9 cellular contexts compared by ENCODE assay signal in genomic region chr6:53956068-53956711, GRCh38.
DNase-seq lines count a peak whose midpoint lies in the region; ATAC-seq and TF ChIP-seq lines count a peak whose summit lies in the region.
"Had no signal": no experiment of that assay in that cellular context is flagged by ENCODE, and none has a peak within 500 bp of the region (broad histone marks: within the 10 kb centered on the region; RNA-seq: fewer than 3 reads in every experiment).

No MANE protein-coding gene starts in this region.

- H3K4me1 Mint-ChIP-seq in type B pancreatic cell (ENCODE audit: unreplicated experiment), result peaks cover 7% of the 10 kb centered on the region

- H2BK5ac ChIP-seq in IMR-90 (ENCODE audit: low read depth, low read length, poor library complexity, severe bottlenecking), result no peak overlapping the region

- H3K4me3 ChIP-seq in IMR-90 (ENCODE audit: insufficient read depth, low read depth, low read length) (no peak overlapping the region), OCI-LY3 (ENCODE audit: low read length) (peak overlapping the region; percentile 62), coronary artery (no peak overlapping the region)

- H3K27ac Mint-ChIP-seq in type B pancreatic cell, result peak overlapping the region; percentile 80
- H3K27ac Mint-ChIP-seq: T-helper 1 cell treated with Interleukin-12 subunit alpha and Interleukin-12 subunit beta and Interleukin-4 antibody, amounts not matched to agents 30 μg/mL and 1 μg/mL, for 36 hours had no signal

- peak overlapping the region in 1 of 2 experiments; percentile 42; a peak in 1 of 4 replicates for H4K8ac ChIP-seq in IMR-90 (ENCODE audit: low read depth in 2 of 2, low read length in 2 of 2)

- no TSS peak for BruUV-seq in IMR-90 (replicated peaks; lab: Mats Ljungman, UMichigan)

- H3K4me3 Mint-ChIP-seq in type B pancreatic cell, result peak overlapping the region; percentile 51
- H3K4me3 Mint-ChIP-seq: T-helper 1 cell treated with Interleukin-12 subunit alpha and Interleukin-12 subunit beta and Interleukin-4 antibody, amounts not matched to agents 30 μg/mL and 1 μg/mL, for 36 hours had no signal

- intact Hi-C loops in IMR-90 (cut with micrococcal nuclease), result loop anchor here (1.0 to 5.0 kb wide), 3 partner anchors 162 to 444 kb away; no protein-coding TSS in a partner anchor

- no peaks in the 10 kb centered on the region for H3K79me2 ChIP-seq in OCI-LY3 (ENCODE audit: low read length)

- POLR2A ChIA-PET in IMR-90 (lab: Charles Lee; ENCODE audit: unreplicated experiment), result interaction anchor here (0.8 kb wide), 1 partner anchor 162 kb away, joined by 3 read pairs; no protein-coding TSS in a partner anchor

- TF ChIP-seq RAD21 in IMR-90 (IDR thresholded peaks at IDR 0.05; ENCODE audit: low read length), result peak; percentile 89

- no peak overlapping the region for H4K5ac ChIP-seq in IMR-90 (ENCODE audit: low read depth, low read length)

- H3K36me3 ChIP-seq in IMR-90 (ENCODE audit: control insufficient read depth, insufficient read depth, low read length) (no peaks in the 10 kb centered on the region), OCI-LY3 (replicated peaks; ENCODE audit: low read depth, low read length) (no peaks in the 10 kb centered on the region)

- H4K20me1 ChIP-seq in IMR-90 (ENCODE audit: insufficient read depth, low read length) (no peaks in the 10 kb centered on the region), OCI-LY3 (ENCODE audit: insufficient read depth, low read length) (no peaks in the 10 kb centered on the region)

- H3K36me3 Mint-ChIP-seq in type B pancreatic cell, result no peaks in the 10 kb centered on the region

- H2AK9ac ChIP-seq in IMR-90 (replicated peaks; ENCODE audit: low read depth, low read length, poor library complexity), result no peak overlapping the region

- no peak overlapping the region for H3K27ac ChIP-seq in IMR-90 (ENCODE audit: insufficient read depth, low read length)
- no peak overlapping the region for H3K27ac ChIP-seq in OCI-LY3 (ENCODE audit: low read length)
- no peak overlapping the region for H3K27ac ChIP-seq in coronary artery

- peak; percentile 83 for TF ChIP-seq CTCF in IMR-90 (conservative IDR thresholded peaks at IDR 0.05; ENCODE audit: low read depth, low read length)
- TF ChIP-seq CTCF in OCI-LY3 (IDR thresholded peaks at IDR 0.05; ENCODE audit: low read depth, low read length), result peak; percentile 97
- TF ChIP-seq CTCF in coronary artery (IDR thresholded peaks at IDR 0.05), result peak; percentile 73
- peak; percentile 78 for TF ChIP-seq CTCF in type B pancreatic cell (conservative IDR thresholded peaks at IDR 0.05)

- H2BK15ac ChIP-seq in IMR-90 (ENCODE audit: low read depth, low read length), result no peak overlapping the region

- H3K9ac ChIP-seq in IMR-90 (ENCODE audit: low read depth, low read length) (no peak overlapping the region), OCI-LY3 (ENCODE audit: low read length) (0 out of 2 replicates have a peak overlapping the region, but pooled peaks have one; percentile 8)

- H2AFZ ChIP-seq in IMR-90 (replicated peaks; ENCODE audit: low read length, poor library complexity), result peak overlapping the region; percentile 71
- H2AFZ ChIP-seq in OCI-LY3 (ENCODE audit: low read depth, low read length), result peak overlapping the region; percentile 77

- H3K4me1 ChIP-seq in IMR-90 (ENCODE audit: control insufficient read depth, insufficient read depth, low read length), result peaks cover 3% of the 10 kb centered on the region
- H3K4me1 ChIP-seq in OCI-LY3 (ENCODE audit: low read length), result peaks cover 14% of the 10 kb centered on the region

- no peak overlapping the region for H3K18ac ChIP-seq in IMR-90 (ENCODE audit: low read depth, low read length)

- peak overlapping the region; percentile 52; the same call in 1 of the 2 replicates for H3K4ac ChIP-seq in IMR-90 (ENCODE audit: low read depth, low read length)

- no peaks in the 10 kb centered on the region for H3K27me3 Mint-ChIP-seq in type B pancreatic cell

- H3K9me3 Mint-ChIP-seq in type B pancreatic cell, result no peaks in the 10 kb centered on the region
- H3K9me3 Mint-ChIP-seq: T-helper 1 cell treated with Interleukin-12 subunit alpha and Interleukin-12 subunit beta and Interleukin-4 antibody, amounts not matched to agents 30 μg/mL and 1 μg/mL, for 36 hours had no signal

- H3K9me3 ChIP-seq in IMR-90 (ENCODE audit: control insufficient read depth, insufficient read depth, low read length), result no peaks in the 10 kb centered on the region
- no peaks in the 10 kb centered on the region for H3K9me3 ChIP-seq in OCI-LY3 (ENCODE audit: insufficient read depth, low read length)

- H2AK5ac ChIP-seq in IMR-90 (ENCODE audit: low read depth, low read length), result peak overlapping the region; percentile 35; the same call in 1 of the 2 replicates

- CTCF ChIA-PET in IMR-90 (lab: Yijun Ruan, JAX), result interaction anchor here (0.6 to 4.5 kb wide), 29 partner anchors 9 to 468 kb away, joined by 3 to 67 read pairs (median 4); partner anchors contain the start of gene LRRC1

- no peak overlapping the region for H3K56ac ChIP-seq in IMR-90 (ENCODE audit: extremely low read depth, insufficient read depth, low read length)

- no peak overlapping the region for H4K91ac ChIP-seq in IMR-90 (ENCODE audit: insufficient read depth, low read depth, low read length)

- H3K79me1 ChIP-seq in IMR-90 (ENCODE audit: low read depth in 1 of 2, low read length in 2 of 2), result no peaks in the 10 kb centered on the region

- H2BK120ac ChIP-seq in IMR-90 (ENCODE audit: low read depth, low read length), result peak overlapping the region; percentile 30; the same call in 1 of the 2 replicates

- TF ChIP-seq POLR2A in IMR-90 (IDR thresholded peaks at IDR 0.05; ENCODE audit: low read depth, low read length), result no peak

- in situ Hi-C loops in IMR-90 (cut with MboI; ENCODE audit: low sequenced_read_pairs), result loop anchor here (5.0 kb wide), 2 partner anchors 224 to 464 kb away; no protein-coding TSS in a partner anchor

- no CpG with 5 or more reads among the region's 6 CpGs for whole genome bisulfite sequencing in IMR-90 (ENCODE audit: extremely low coverage in 2 of 2, insufficient read length in 1 of 2), 2 experiments

- dilution Hi-C loops in IMR-90 (cut with HindIII; ENCODE audit: low sequenced_read_pairs, unreplicated experiment), result no loop called here

- peaks cover 4% of the 10 kb centered on the region for H3K9me1 ChIP-seq in IMR-90 (ENCODE audit: insufficient read depth, low read length)

- no peak overlapping the region for H3K23ac ChIP-seq in IMR-90 (ENCODE audit: low read depth, low read length)

- H3K4me2 ChIP-seq in IMR-90 (ENCODE audit: low read depth, low read length) (no peak overlapping the region), OCI-LY3 (ENCODE audit: low read length) (peak overlapping the region; percentile 74)

- H2BK20ac ChIP-seq in IMR-90 (ENCODE audit: low read depth, low read length), result 0 out of 2 replicates have a peak overlapping the region, but pooled peaks have one; percentile 30

- peak; percentile 81 for ATAC-seq in GM19468 (IDR thresholded peaks at IDR 0.05; ENCODE audit: extremely low read depth, unreplicated experiment)
- ATAC-seq in IMR-90 (ENCODE audit: low read depth), result peak; percentile 97

- DNase-seq in DMS53 treated with DMSO at 0.1 percent for 48 hours (lab: John Stamatoyannopoulos, UW; ENCODE audit: unreplicated experiment) (peak; percentile 73), IMR-90 (peak; percentile 70), coronary artery (ENCODE audit: low spot score) (no peak), left kidney (ENCODE audit: low read depth, low spot score) (peak; percentile 93), type B pancreatic cell (ENCODE audit: extremely low spot score, unreplicated experiment) (no peak)
- DNase-seq in stimulated activated CD4-positive, alpha-beta T cell treated with anti-CD3 and anti-CD28 coated beads, Interleukin-12 subunit alpha, Interleukin-12 subunit beta, amount 100 ng/mL, for 4 hours, result no peak

- H3K14ac ChIP-seq in IMR-90 (replicated peaks; ENCODE audit: low read depth, low read length), result no peak overlapping the region

- no peaks in the 10 kb centered on the region for H3K27me3 ChIP-seq in IMR-90 (ENCODE audit: control insufficient read depth, insufficient read depth, low read length)
- 0 out of 2 replicates have a peak, but pooled peaks cover 7% of the 10 kb centered on the region for H3K27me3 ChIP-seq in OCI-LY3 (ENCODE audit: low read depth, low read length)

TF ChIP-seq in IMR-90, 13 proteins besides CTCF, POLR2A, EP300 and RAD21:
- TF ChIP-seq BHLHE40 (IDR thresholded peaks at IDR 0.05; ENCODE audit: low read depth, low read length) (no peak), ELK1 (IDR thresholded peaks at IDR 0.05; ENCODE audit: borderline replicate concordance, low read depth, low read length) (no peak), CHD1 (IDR thresholded peaks at IDR 0.05; ENCODE audit: low read depth, low read length) (no peak), MXI1 (IDR thresholded peaks at IDR 0.05; ENCODE audit: borderline replicate concordance, low read depth, low read length) (no peak), USF2 (IDR thresholded peaks at IDR 0.05; ENCODE audit: low read depth, low read length) (no peak), RFX5 (IDR thresholded peaks at IDR 0.05; ENCODE audit: low read depth, low read length) (no peak), NFE2L2 (IDR thresholded peaks at IDR 0.05; ENCODE audit: low read depth, low read length) (no peak), MAZ (IDR thresholded peaks at IDR 0.05; ENCODE audit: borderline replicate concordance, low read depth, low read length) (0 out of 2 replicates have a peak, but pooled peaks have one; percentile 18), FOS (IDR thresholded peaks at IDR 0.05; ENCODE audit: low read depth, low read length) (no peak), SMC3 (IDR thresholded peaks at IDR 0.05; ENCODE audit: low read depth, low read length) (peak; percentile 82), CEBPB (IDR thresholded peaks at IDR 0.05; ENCODE audit: low read depth, low read length) (no peak)

Comparison
In these comparisons a context has a peak if more than half of its experiments do, and no peak if none do; other contexts are left out.
1. DNase-seq: peak in DMS53 treated with DMSO at 0.1 percent for 48 hours (single experiment), IMR-90 (single experiment) and left kidney (single experiment); none in coronary artery (single experiment), type B pancreatic cell (single experiment) and stimulated activated CD4-positive, alpha-beta T cell treated with anti-CD3 and anti-CD28 coated beads, Interleukin-12 subunit alpha, Interleukin-12 subunit beta, amount 100 ng/mL, for 4 hours (single experiment).
2. Peak in every context shown above with its lines, with median percentiles within 50 percentile points of each other: CTCF ChIP-seq.